In the genomic region with DNA sequence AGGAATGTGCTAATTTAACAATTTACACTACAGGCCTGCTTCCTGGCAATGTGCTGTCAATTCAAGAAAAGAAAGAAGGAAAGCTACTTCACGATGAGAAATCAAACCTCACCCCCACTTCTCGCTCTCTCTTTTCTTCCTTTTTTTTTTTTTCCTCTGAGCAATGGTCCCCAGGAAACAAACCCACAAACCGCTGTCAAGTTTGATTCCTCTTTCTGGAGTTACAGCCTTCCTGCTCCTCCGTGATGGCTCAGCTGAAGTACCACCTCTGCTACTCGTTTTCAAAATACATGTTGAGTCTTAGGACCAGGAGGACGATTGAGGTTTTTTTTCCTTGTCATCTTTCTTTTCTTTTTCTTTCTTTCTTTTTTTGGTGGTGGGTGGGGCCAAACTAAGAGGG, we compare ENCODE assay signal across 18 cellular contexts. TPM values are rescaled to one million over a fixed set of nuclear protein-coding genes. Genes with fewer than 3 reads are reported as not detected.
DNase-seq lines count a peak whose midpoint lies in the region; ATAC-seq and TF ChIP-seq lines count a peak whose summit lies in the region.
"Had no signal": no experiment of that assay in that cellular context is flagged by ENCODE, and none has a peak within 500 bp of the region (broad histone marks: within the 10 kb centered on the region; RNA-seq: fewer than 3 reads in every experiment).

No MANE protein-coding gene starts in this region.

- H3K9ac ChIP-seq in HUES48 (ENCODE audit: low read depth, low read length) = no peak overlapping the region
- H3K9ac ChIP-seq: SK-N-SH had no signal

- intact Hi-C loops in activated naive CD4-positive, alpha-beta T cell treated with anti-CD3 and anti-CD28 coated beads for 36 hours (cut with micrococcal nuclease) = no loop called here

- no peak overlapping the region for H3K4me3 Mint-ChIP-seq in progenitor cell of endocrine pancreas (ENCODE audit: low read depth)
- no peak overlapping the region for H3K4me3 Mint-ChIP-seq in activated T-cell treated with anti-CD3 and anti-CD28 coated beads, Interleukin-2, amount 50 U/mL, for 4 hours
- no peak overlapping the region for H3K4me3 Mint-ChIP-seq in activated naive CD4-positive, alpha-beta T cell treated with anti-CD3 and anti-CD28 coated beads for 36 hours
- H3K4me3 Mint-ChIP-seq: natural killer cell had no signal

- peaks cover 32% of the 10 kb centered on the region for H3K4me1 ChIP-seq in HUES48 (ENCODE audit: control insufficient read depth, insufficient read depth, low read length)

- DNase-seq in OCI-M1 (lab: John Stamatoyannopoulos, UW) (peak; percentile 82), globus pallidus (ENCODE audit: low spot score) (peak; percentile 15), progenitor cell of endocrine pancreas (ENCODE audit: low spot score, unreplicated experiment) (no peak), iPS-NIHi11 (ENCODE audit: low spot score) (no peak)
- DNase-seq in activated T-cell treated with anti-CD3 and anti-CD28 coated beads, Interleukin-2, amount 50 U/mL, for 4 hours = no peak
- DNase-seq in activated naive CD4-positive, alpha-beta T cell treated with anti-CD3 and anti-CD28 coated beads for 36 hours = no peak
- DNase-seq: activated CD4-positive, alpha-beta T cell treated with anti-CD3 and anti-CD28 coated beads for 1 hour; activated T-cell treated with anti-CD3 and anti-CD28 coated beads, Interleukin-2, amount 50 U/mL, for 48 hours; adrenal gland; CD4-positive, CD25-positive, alpha-beta regulatory T cell; heart left ventricle; left ventricle myocardium superior; natural killer cell; NCI-H1930; SK-N-SH; stimulated activated CD4-positive, alpha-beta T cell treated with anti-CD3 and anti-CD28 coated beads, Interleukin-2, amount 100 ng/mL, for 48 hours had no signal

- H3K27ac Mint-ChIP-seq in progenitor cell of endocrine pancreas = peak overlapping the region; percentile 54
- H3K27ac Mint-ChIP-seq in activated naive CD4-positive, alpha-beta T cell treated with anti-CD3 and anti-CD28 coated beads for 36 hours = no peak overlapping the region
- H3K27ac Mint-ChIP-seq: CD4-positive, CD25-positive, alpha-beta regulatory T cell; natural killer cell had no signal

- no peak for ATAC-seq in activated T-cell treated with anti-CD3 and anti-CD28 coated beads, Interleukin-2, amount 50 U/mL, for 4 hours
- ATAC-seq: heart left ventricle, left ventricle myocardium superior, natural killer cell, sciatic nerve had no signal

- peak overlapping the region; percentile 71 for H3K4me3 ChIP-seq in HUES48 (ENCODE audit: low read depth, low read length)
- H3K4me3 ChIP-seq: adrenal gland, heart left ventricle had no signal

- peaks cover 8% of the 10 kb centered on the region for H3K36me3 Mint-ChIP-seq in progenitor cell of endocrine pancreas (ENCODE audit: insufficient read depth)
- no peaks in the 10 kb centered on the region for H3K36me3 Mint-ChIP-seq in activated T-cell treated with anti-CD3 and anti-CD28 coated beads, Interleukin-2, amount 50 U/mL, for 4 hours (ENCODE audit: insufficient read depth)
- H3K36me3 Mint-ChIP-seq in activated naive CD4-positive, alpha-beta T cell treated with anti-CD3 and anti-CD28 coated beads for 36 hours (ENCODE audit: low read depth) = no peaks in the 10 kb centered on the region
- H3K36me3 Mint-ChIP-seq: CD4-positive, CD25-positive, alpha-beta regulatory T cell; natural killer cell had no signal

- peaks cover 13% of the 10 kb centered on the region for H3K36me3 ChIP-seq in HUES48 (ENCODE audit: control insufficient read depth, insufficient read depth, low read length)
- H3K36me3 ChIP-seq: adrenal gland, heart left ventricle had no signal

- no peaks in the 10 kb centered on the region for H3K27me3 ChIP-seq in HUES48 (ENCODE audit: control insufficient read depth, insufficient read depth, low read length)

- H3K9me3 Mint-ChIP-seq in progenitor cell of endocrine pancreas (ENCODE audit: low read depth) = peaks cover 3% of the 10 kb centered on the region
- H3K9me3 Mint-ChIP-seq in activated T-cell treated with anti-CD3 and anti-CD28 coated beads, Interleukin-2, amount 50 U/mL, for 4 hours = no peaks in the 10 kb centered on the region
- no peaks in the 10 kb centered on the region for H3K9me3 Mint-ChIP-seq in activated naive CD4-positive, alpha-beta T cell treated with anti-CD3 and anti-CD28 coated beads for 36 hours
- H3K9me3 Mint-ChIP-seq: natural killer cell had no signal

- no peaks in the 10 kb centered on the region for H3K9me3 ChIP-seq in HUES48 (ENCODE audit: control insufficient read depth, insufficient read depth, low read length)
- H3K9me3 ChIP-seq: adrenal gland, heart left ventricle, SK-N-SH had no signal

- CTCF ChIA-PET in activated naive CD4-positive, alpha-beta T cell treated with anti-CD3 and anti-CD28 coated beads for 36 hours (lab: Charles Lee) = interaction anchor here (0.6 to 1.3 kb wide), 3 partner anchors 10 to 1188 kb away, joined by 3 to 5 read pairs (median 4); no protein-coding TSS in a partner anchor

- peak overlapping the region; percentile 100 for H3K27ac ChIP-seq in HUES48 (ENCODE audit: low read depth, low read length)
- H3K27ac ChIP-seq: adrenal gland, heart left ventricle had no signal

- no peak for TF ChIP-seq CTCF in progenitor cell of endocrine pancreas (IDR thresholded peaks at IDR 0.05; ENCODE audit: unreplicated experiment)

- H3K27me3 Mint-ChIP-seq in progenitor cell of endocrine pancreas = no peaks in the 10 kb centered on the region
- H3K27me3 Mint-ChIP-seq in activated T-cell treated with anti-CD3 and anti-CD28 coated beads, Interleukin-2, amount 50 U/mL, for 4 hours (ENCODE audit: low read depth) = peaks cover 33% of the 10 kb centered on the region
- H3K27me3 Mint-ChIP-seq in activated naive CD4-positive, alpha-beta T cell treated with anti-CD3 and anti-CD28 coated beads for 36 hours (ENCODE audit: low read depth) = peaks cover 46% of the 10 kb centered on the region

- peaks cover 28% of the 10 kb centered on the region for H3K4me1 Mint-ChIP-seq in progenitor cell of endocrine pancreas (ENCODE audit: low read depth)
- H3K4me1 Mint-ChIP-seq in activated T-cell treated with anti-CD3 and anti-CD28 coated beads, Interleukin-2, amount 50 U/mL, for 4 hours (ENCODE audit: low read depth) = peaks cover 16% of the 10 kb centered on the region
- H3K4me1 Mint-ChIP-seq in activated naive CD4-positive, alpha-beta T cell treated with anti-CD3 and anti-CD28 coated beads for 36 hours (ENCODE audit: low read depth) = peaks cover 27% of the 10 kb centered on the region

RNA-seq across cellular contexts. Expression of gene TRIM71, which starts 3.4 kb away (rescaled TPM):
- total RNA-seq in progenitor cell of endocrine pancreas = 61.3 and 61.6 TPM in 2 replicates
- under 1 TPM; 0.18 to 0.25 (median 0.19) TPM for total RNA-seq in activated T-cell treated with anti-CD3 and anti-CD28 coated beads, Interleukin-2, amount 50 U/mL, for 4 hours
- under 1 TPM; 0.02 to 0.07 TPM for total RNA-seq in activated naive CD4-positive, alpha-beta T cell treated with anti-CD3 and anti-CD28 coated beads for 36 hours
- total RNA-seq: left ventricle myocardium superior had no signal

Comparison
In these comparisons a context has a peak if more than half of its experiments do, and no peak if none do; other contexts are left out.
1. DNase-seq: peak in OCI-M1 (single experiment) and globus pallidus (single experiment); none in progenitor cell of endocrine pancreas (single experiment), iPS-NIHi11 (single experiment), activated T-cell treated with anti-CD3 and anti-CD28 coated beads, Interleukin-2, amount 50 U/mL, for 4 hours (single experiment) and activated naive CD4-positive, alpha-beta T cell treated with anti-CD3 and anti-CD28 coated beads for 36 hours (single experiment).
2. RNA of gene TRIM71, which starts 3.4 kb away (total RNA-seq): 61.3 to 61.6 TPM in progenitor cell of endocrine pancreas; 0.18 to 0.25 TPM in activated T-cell treated with anti-CD3 and anti-CD28 coated beads, Interleukin-2, amount 50 U/mL, for 4 hours and 0.02 to 0.07 TPM in activated naive CD4-positive, alpha-beta T cell treated with anti-CD3 and anti-CD28 coated beads for 36 hours; every median in the first group is over 10 times any median in the second.